Comparison of ENCODE assay signal across 20 cellular contexts in genomic region chr19:42042455-42043170, GRCh38. TPM values are rescaled to one million over a fixed set of nuclear protein-coding genes. Genes with fewer than 3 reads are reported as not detected.
DNase-seq lines count a peak whose midpoint lies in the region; ATAC-seq, FAIRE-seq and TF ChIP-seq lines count a peak whose summit lies in the region.
"Had no signal": no experiment of that assay in that cellular context is flagged by ENCODE, and none has a peak within 500 bp of the region (broad histone marks: within the 10 kb centered on the region; RNA-seq: fewer than 3 reads in every experiment).

No MANE protein-coding gene starts in this region.

- peaks cover 44% of the 10 kb centered on the region for H3K4me1 Mint-ChIP-seq in glutamatergic neuron (ENCODE audit: low read depth, unreplicated experiment)
- H3K4me1 Mint-ChIP-seq: CD14-positive monocyte had no signal

- peaks cover 12% of the 10 kb centered on the region for H3K9me3 Mint-ChIP-seq in glutamatergic neuron (ENCODE audit: unreplicated experiment)

- H3K27me3 ChIP-seq in WERI-Rb-1 (ENCODE audit: insufficient read depth, low read depth, severe bottlenecking): no peaks in the 10 kb centered on the region

- FAIRE-seq in A549 (lab: Jason Lieb, UNC): peak; percentile 13
- FAIRE-seq: A204.1, GM12892, GM19239, HTR-8/SVneo had no signal

- H3K27ac Mint-ChIP-seq in glutamatergic neuron (ENCODE audit: unreplicated experiment): peak overlapping the region; percentile 98
- H3K27ac Mint-ChIP-seq: CD14-positive monocyte had no signal

- H3K4me3 Mint-ChIP-seq in glutamatergic neuron (ENCODE audit: unreplicated experiment): peak overlapping the region; percentile 86
- H3K4me3 Mint-ChIP-seq: CD14-positive monocyte had no signal

- no peak for TF ChIP-seq RAD21 in A549 (conservative IDR thresholded peaks at IDR 0.05 in 1 of 2, IDR thresholded peaks at IDR 0.05 in 1 of 2)

- no peak overlapping the region for H3K4me3 ChIP-seq in A549
- H3K4me3 ChIP-seq in WERI-Rb-1 (ENCODE audit: low read depth, low read length): no peak overlapping the region
- H3K4me3 ChIP-seq: SJSA1 had no signal

- CTCF ChIA-PET in A549 (lab: Yijun Ruan, JAX): interaction anchor here (0.9 to 21.9 kb wide), 7 partner anchors 9 to 55 kb away, joined by 3 to 324 read pairs (median 4); no protein-coding TSS in a partner anchor

- 74% methylated on average over 30 of the region's 30 CpGs for WGBS in A549 (ENCODE audit: missing lambda C conversion rate)

- H3K4me1 ChIP-seq in A549: no peaks in the 10 kb centered on the region
- H3K4me1 ChIP-seq: Caco-2, SJSA1 had no signal

- no peak for TF ChIP-seq POLR2A in A549 (IDR thresholded peaks at IDR 0.05; ENCODE audit: low read length)

- POLR2A ChIA-PET in A549 (lab: Yijun Ruan, JAX): interaction anchor here (0.6 to 0.9 kb wide), 2 partner anchors 13 to 34 kb away, joined by 4 to 6 read pairs; partner anchors contain the start of gene ZNF574

- no peak overlapping the region for H3K27ac ChIP-seq in A549
- peak overlapping the region; percentile 91 for H3K27ac ChIP-seq in WERI-Rb-1
- H3K27ac ChIP-seq: SJSA1 had no signal

- DNase-seq in A549 (ENCODE audit: low read depth in 1 of 2, low spot score in 1 of 2) (no peak), NCI-H1694 treated with DMSO at 0.1 percent for 48 hours (lab: John Stamatoyannopoulos, UW) (peak; percentile 98), WERI-Rb-1 (no peak), glutamatergic neuron (no peak), DMS114 treated with DMSO at 0.1 percent for 48 hours (lab: John Stamatoyannopoulos, UW; ENCODE audit: unreplicated experiment) (no peak), T-helper 9 cell (no peak)
- DNase-seq: Caco-2, DMS79 treated with DMSO at 0.1 percent for 48 hours, GDM1, NCI-H1048, NCI-H526 had no signal

- ATAC-seq in A549 (no peak), HG03196 (IDR thresholded peaks at IDR 0.05; ENCODE audit: unreplicated experiment) (no peak), HG02852 (IDR thresholded peaks at IDR 0.05; ENCODE audit: unreplicated experiment) (no peak)
- ATAC-seq: PC-3 had no signal

- peaks cover 4% of the 10 kb centered on the region for H3K27me3 Mint-ChIP-seq in glutamatergic neuron (ENCODE audit: unreplicated experiment)

- H3K36me3 Mint-ChIP-seq in glutamatergic neuron (ENCODE audit: unreplicated experiment): no peaks in the 10 kb centered on the region
- H3K36me3 Mint-ChIP-seq: CD14-positive monocyte had no signal

- no peak for TF ChIP-seq EP300 in A549 (IDR thresholded peaks at IDR 0.05)

- TF ChIP-seq CTCF in A549 (IDR thresholded peaks at IDR 0.05): no peak
- no peak for TF ChIP-seq CTCF in WERI-Rb-1 (IDR thresholded peaks at IDR 0.05; ENCODE audit: low read depth, low read length)
- TF ChIP-seq CTCF in glutamatergic neuron (IDR thresholded peaks at IDR 0.05; ENCODE audit: partially characterized antibody, unreplicated experiment): no peak

- no peak overlapping the region for H3K4me2 ChIP-seq in A549

- peaks cover 54% of the 10 kb centered on the region for H3K36me3 ChIP-seq in WERI-Rb-1
- H3K36me3 ChIP-seq: SJSA1 had no signal

- H3K9me3 ChIP-seq in A549: no peaks in the 10 kb centered on the region
- H3K9me3 ChIP-seq in WERI-Rb-1 (ENCODE audit: severe bottlenecking): no peaks in the 10 kb centered on the region
- H3K9me3 ChIP-seq: Caco-2, SJSA1 had no signal

TF ChIP-seq in A549, 52 proteins besides CTCF, POLR2A, EP300 and RAD21:
- TF ChIP-seq RNF2 (IDR thresholded peaks at IDR 0.05; ENCODE audit: borderline replicate concordance, low read depth): no peak
- no peak for TF ChIP-seq FOSL2 (IDR thresholded peaks at IDR 0.05)
- no peak for TF ChIP-seq FOSL2 (CRISPR knock-in tag; IDR thresholded peaks at IDR 0.05)
- TF ChIP-seq MAFK (IDR thresholded peaks at IDR 0.05; ENCODE audit: partially characterized antibody): no peak
- TF ChIP-seq BHLHE40 (IDR thresholded peaks at IDR 0.05; ENCODE audit: low read depth, low read length): no peak
- no peak for TF ChIP-seq PBX3 (IDR thresholded peaks at IDR 0.05)

RNA-seq across cellular contexts. Expression of gene GRIK5, which starts 27.4 kb away (rescaled TPM):
- polyA plus RNA-seq in A549 (2011; rRNA removed): 0.22 and 0.42 TPM in 2 replicates
- polyA plus RNA-seq in A549 (2012; cell fraction: cytosol; rRNA removed): 0.26 and 0.32 TPM in 2 replicates
- polyA plus RNA-seq in A549 (2012; cell fraction: nucleus; rRNA removed): 1.6 and 2.0 TPM in 2 replicates
- 0.30 to 0.54 TPM (median 0.45 TPM) in 3 replicates for polyA plus RNA-seq in A549 (2017; fragmentation: RNase III; extraction: RNeasy Plus Mini Kit Qiagen cat#74134 plus additional on column Dnase treatment)
- 0.12 and 0.34 TPM in 2 replicates for polyA minus RNA-seq in A549 (2011; rRNA and poly(A)+ RNA removed)
- total RNA-seq in glutamatergic neuron (ENCODE audit: unreplicated experiment): 79.1 TPM
- total RNA-seq: PC-3, SJSA1 had no signal

RNA-seq across cellular contexts. Expression of gene ZNF574, which starts 33.4 kb away (rescaled TPM):
- 11.3 and 16.9 TPM in 2 replicates for polyA plus RNA-seq in A549 (2011; rRNA removed)
- polyA plus RNA-seq in A549 (2012; cell fraction: cytosol; rRNA removed): 17.0 and 26.0 TPM in 2 replicates
- 31.8 and 49.4 TPM in 2 replicates for polyA plus RNA-seq in A549 (2012; cell fraction: nucleus; rRNA removed)
- 20.9 to 21.8 TPM (median 21.1 TPM) in 3 replicates for polyA plus RNA-seq in A549 (2017; fragmentation: RNase III; extraction: RNeasy Plus Mini Kit Qiagen cat#74134 plus additional on column Dnase treatment)
- polyA minus RNA-seq in A549 (2011; rRNA and poly(A)+ RNA removed): 41.8 and 63.4 TPM in 2 replicates
- 24.1 TPM for total RNA-seq in glutamatergic neuron (ENCODE audit: unreplicated experiment)

RNA-seq across cellular contexts. Expression of gene ATP1A3, which starts 48.6 kb away (rescaled TPM):
- polyA plus RNA-seq in A549 (2011; rRNA removed) (0.67 and 0.69 TPM in 2 replicates), A549 (2017; fragmentation: RNase III; extraction: RNeasy Plus Mini Kit Qiagen cat#74134 plus additional on column Dnase treatment) (3.4 to 3.8 TPM (median 3.7 TPM) in 3 replicates)
- 1.2 and 1.3 TPM in 2 replicates for polyA plus RNA-seq in A549 (2012; cell fraction: cytosol; rRNA removed)
- 2.9 and 3.8 TPM in 2 replicates for polyA plus RNA-seq in A549 (2012; cell fraction: nucleus; rRNA removed)
- 1.3 and 2.6 TPM in 2 replicates for polyA minus RNA-seq in A549 (2011; rRNA and poly(A)+ RNA removed)
- 650 TPM for total RNA-seq in glutamatergic neuron (ENCODE audit: unreplicated experiment)
- total RNA-seq: SJSA1 had no signal
